In genomic region chr22:24240964-24241692, GRCh38 we compare ENCODE assay signal across 9 cellular contexts. TPM values are rescaled to one million over a fixed set of nuclear protein-coding genes. Genes with fewer than 3 reads are reported as not detected.
A peak's percentile ranks its signal among the peaks of the same experiment; 100 is the strongest.
DNase-seq lines count a peak whose midpoint lies in the region; ATAC-seq and TF ChIP-seq lines count a peak whose summit lies in the region.
"Not testable (repeated sequence)": the region's sequence is repeated elsewhere in the genome, so short reads cannot be mapped to it uniquely, and the experiment has no call there.
"Had no signal": no experiment of that assay in that cellular context is flagged by ENCODE, and none has a peak within 500 bp of the region (broad histone marks: within the 10 kb centered on the region; RNA-seq: fewer than 3 reads in every experiment).

No MANE protein-coding gene starts in this region.

- H3K4me1 ChIP-seq in heart left ventricle: peaks cover 0 to 50% (median 23%) of the 10 kb centered on the region in 12 donors

- not testable (repeated sequence) for H3K27ac ChIP-seq in CD4-positive, alpha-beta T cell (ENCODE audit: low read depth, low read length)
- peak overlapping the region in 7 of 12 donors; percentile 9 to 58 (median 30) for H3K27ac ChIP-seq in heart left ventricle

- H3K4me3 ChIP-seq in heart left ventricle: peak overlapping the region in 1 of 12 donors; percentile 2

- 84 to 86% (median 85%) methylated on average over 9 of the region's 9 CpGs for WGBS in heart left ventricle, 4 donors

- not testable (repeated sequence) for TF ChIP-seq CTCF in CD4-positive, alpha-beta T cell (IDR thresholded peaks at IDR 0.05); heart left ventricle (IDR thresholded peaks at IDR 0.05)

- not testable (repeated sequence) for TF ChIP-seq POLR2A in heart left ventricle (IDR thresholded peaks at IDR 0.05)

- CTCF ChIA-PET in CD4-positive, alpha-beta T cell (lab: Charles Lee): interaction anchor here (0.6 to 0.7 kb wide), 2 partner anchors 101 to 1260 kb away, joined by 3 to 4 read pairs; no protein-coding TSS in a partner anchor
- CTCF ChIA-PET in activated CD8-positive, alpha-beta T cell treated with anti-CD3 and anti-CD28 coated beads, Interleukin-2, amount 10 ng/mL, durations not matched to agents 7 days and 5 days (lab: Charles Lee): interaction anchor here (0.9 to 3.3 kb wide), 7 partner anchors 9 to 85 kb away, joined by 3 to 25 read pairs (median 7); no protein-coding TSS in a partner anchor

- not testable (repeated sequence) for ATAC-seq in CD4-positive, alpha-beta T cell (ENCODE audit: poor library complexity); T-helper 17 cell; activated naive CD8-positive, alpha-beta T cell treated with anti-CD3 and anti-CD28 coated beads, Interleukin-2, amount 50 U/mL, for 24 hours; heart left ventricle; natural killer cell treated with Interleukin-12 subunit alpha and Interleukin-12 subunit beta and Interleukin-15 and Interleukin-18, amount 100 ng/mL, for 72 hours
- ATAC-seq in activated CD8-positive, alpha-beta T cell treated with anti-CD3 and anti-CD28 coated beads, Interleukin-2, amount 10 ng/mL, durations not matched to agents 7 days and 5 days: peak; percentile 67

- POLR2A ChIA-PET in CD4-positive, alpha-beta T cell (lab: Charles Lee): interaction anchor here (2.8 kb wide), 1 partner anchor 86 kb away, joined by 31 read pairs; no protein-coding TSS in a partner anchor
- POLR2A ChIA-PET in activated CD8-positive, alpha-beta T cell treated with anti-CD3 and anti-CD28 coated beads, Interleukin-2, amount 10 ng/mL, durations not matched to agents 7 days and 5 days (lab: Charles Lee): not testable (repeated sequence)

- DNase-seq in CD4-positive, alpha-beta T cell; T-helper 17 cell; activated CD8-positive, alpha-beta T cell treated with anti-CD3 and anti-CD28 coated beads, Interleukin-2, amount 10 ng/mL, durations not matched to agents 7 days and 5 days; activated naive CD8-positive, alpha-beta T cell treated with anti-CD3 and anti-CD28 coated beads, Interleukin-2, amount 50 U/mL, for 24 hours; natural killer cell treated with Interleukin-12 subunit alpha and Interleukin-12 subunit beta and Interleukin-15 and Interleukin-18, amount 100 ng/mL, for 72 hours (ENCODE audit: low spot score): not testable (repeated sequence)
- DNase-seq in NOMO-1 treated with DMSO at 0.1 percent for 48 hours (lab: John Stamatoyannopoulos, UW; ENCODE audit: unreplicated experiment): peak; percentile 9
- DNase-seq in heart left ventricle: peak in 1 of 5 donors; percentile 1

- H3K9me3 ChIP-seq in CD4-positive, alpha-beta T cell (ENCODE audit: control insufficient read depth, low read length); T-helper 17 cell (ENCODE audit: control insufficient read depth, low read length, poor library complexity, severe bottlenecking); heart left ventricle: not testable (repeated sequence)

- not testable (repeated sequence) for H3K9me3 Mint-ChIP-seq in CD4-positive, alpha-beta T cell; activated CD8-positive, alpha-beta T cell treated with anti-CD3 and anti-CD28 coated beads, Interleukin-2, amount 10 ng/mL, durations not matched to agents 7 days and 5 days (ENCODE audit: insufficient read depth); activated naive CD8-positive, alpha-beta T cell treated with anti-CD3 and anti-CD28 coated beads, Interleukin-2, amount 50 U/mL, for 24 hours; natural killer cell treated with Interleukin-12 subunit alpha and Interleukin-12 subunit beta and Interleukin-15 and Interleukin-18, amount 100 ng/mL, for 72 hours

- intact Hi-C loops in CD4-positive, alpha-beta T cell (cut with DNase I, micrococcal nuclease): loop anchor here in 1 of 2 experiments (10.0 kb wide), 1 partner anchor 56 kb away; the partner anchor contains the start of gene SUSD2
- intact Hi-C loops in heart left ventricle (cut with DNase I): loop anchor here in 2 of 10 donors (5.0 to 10.0 kb wide), 2 partner anchors 34 to 136 kb away; no protein-coding TSS in a partner anchor

- not testable (repeated sequence) for H3K27me3 ChIP-seq in CD4-positive, alpha-beta T cell (ENCODE audit: control insufficient read depth, insufficient read depth, low read length); heart left ventricle

- peaks cover 29% of the 10 kb centered on the region for H3K4me1 Mint-ChIP-seq in CD4-positive, alpha-beta T cell (ENCODE audit: low read depth)
- H3K4me1 Mint-ChIP-seq in T-helper 17 cell: peaks cover 28% of the 10 kb centered on the region
- H3K4me1 Mint-ChIP-seq in activated CD8-positive, alpha-beta T cell treated with anti-CD3 and anti-CD28 coated beads, Interleukin-2, amount 10 ng/mL, durations not matched to agents 7 days and 5 days (ENCODE audit: low read depth): peaks cover 54% of the 10 kb centered on the region
- H3K4me1 Mint-ChIP-seq in activated naive CD8-positive, alpha-beta T cell treated with anti-CD3 and anti-CD28 coated beads, Interleukin-2, amount 50 U/mL, for 24 hours: peaks cover 34% of the 10 kb centered on the region
- H3K4me1 Mint-ChIP-seq in natural killer cell treated with Interleukin-12 subunit alpha and Interleukin-12 subunit beta and Interleukin-15 and Interleukin-18, amount 100 ng/mL, for 72 hours (ENCODE audit: low read depth in 2 of 2): peaks cover 23 to 29% of the 10 kb centered on the region in 2 donors

- H3K36me3 Mint-ChIP-seq in CD4-positive, alpha-beta T cell (ENCODE audit: low read depth); T-helper 17 cell (ENCODE audit: low read depth); activated CD8-positive, alpha-beta T cell treated with anti-CD3 and anti-CD28 coated beads, Interleukin-2, amount 10 ng/mL, durations not matched to agents 7 days and 5 days (ENCODE audit: low read depth); activated naive CD8-positive, alpha-beta T cell treated with anti-CD3 and anti-CD28 coated beads, Interleukin-2, amount 50 U/mL, for 24 hours (ENCODE audit: low read depth); natural killer cell treated with Interleukin-12 subunit alpha and Interleukin-12 subunit beta and Interleukin-15 and Interleukin-18, amount 100 ng/mL, for 72 hours: not testable (repeated sequence)

- H3K27ac Mint-ChIP-seq in CD4-positive, alpha-beta T cell: peak overlapping the region; percentile 65
- not testable (repeated sequence) for H3K27ac Mint-ChIP-seq in T-helper 17 cell
- H3K27ac Mint-ChIP-seq in activated CD8-positive, alpha-beta T cell treated with anti-CD3 and anti-CD28 coated beads, Interleukin-2, amount 10 ng/mL, durations not matched to agents 7 days and 5 days: peak overlapping the region; percentile 71
- H3K27ac Mint-ChIP-seq in activated naive CD8-positive, alpha-beta T cell treated with anti-CD3 and anti-CD28 coated beads, Interleukin-2, amount 50 U/mL, for 24 hours: peak overlapping the region; percentile 18
- peak overlapping the region in 1 of 2 donors; percentile 47 for H3K27ac Mint-ChIP-seq in natural killer cell treated with Interleukin-12 subunit alpha and Interleukin-12 subunit beta and Interleukin-15 and Interleukin-18, amount 100 ng/mL, for 72 hours

- not testable (repeated sequence) for H3K36me3 ChIP-seq in heart left ventricle

- H3K4me3 Mint-ChIP-seq in CD4-positive, alpha-beta T cell; activated naive CD8-positive, alpha-beta T cell treated with anti-CD3 and anti-CD28 coated beads, Interleukin-2, amount 50 U/mL, for 24 hours: not testable (repeated sequence)
- peak overlapping the region; percentile 31 for H3K4me3 Mint-ChIP-seq in T-helper 17 cell
- H3K4me3 Mint-ChIP-seq in activated CD8-positive, alpha-beta T cell treated with anti-CD3 and anti-CD28 coated beads, Interleukin-2, amount 10 ng/mL, durations not matched to agents 7 days and 5 days: peak overlapping the region; percentile 25
- peak overlapping the region; percentile 32 for H3K4me3 Mint-ChIP-seq in natural killer cell treated with Interleukin-12 subunit alpha and Interleukin-12 subunit beta and Interleukin-15 and Interleukin-18, amount 100 ng/mL, for 72 hours

- H3K27me3 Mint-ChIP-seq in CD4-positive, alpha-beta T cell; T-helper 17 cell; activated CD8-positive, alpha-beta T cell treated with anti-CD3 and anti-CD28 coated beads, Interleukin-2, amount 10 ng/mL, durations not matched to agents 7 days and 5 days (ENCODE audit: low read depth); activated naive CD8-positive, alpha-beta T cell treated with anti-CD3 and anti-CD28 coated beads, Interleukin-2, amount 50 U/mL, for 24 hours; natural killer cell treated with Interleukin-12 subunit alpha and Interleukin-12 subunit beta and Interleukin-15 and Interleukin-18, amount 100 ng/mL, for 72 hours: not testable (repeated sequence)

RNA-seq across cellular contexts. Expression of gene GGT5, which starts 3.8 kb away (rescaled TPM):
- total RNA-seq in CD4-positive, alpha-beta T cell: not detected
- total RNA-seq in T-helper 17 cell (not detected), heart left ventricle (10 to 100 TPM in 7 of 9 donors, 1 to 10 TPM in 2; 6.1 to 71.5 (median 15.5) TPM)
- under 1 TPM; 0.29 to 0.44 TPM for total RNA-seq in activated CD8-positive, alpha-beta T cell treated with anti-CD3 and anti-CD28 coated beads, Interleukin-2, amount 10 ng/mL, durations not matched to agents 7 days and 5 days
- polyA plus RNA-seq in heart left ventricle: 10 to 100 TPM; 30.9 to 41.6 TPM
- total RNA-seq in natural killer cell treated with Interleukin-12 subunit alpha and Interleukin-12 subunit beta and Interleukin-15 and Interleukin-18, amount 100 ng/mL, for 72 hours: under 1 TPM; 0.33 to 0.42 TPM
- total RNA-seq: NCI-H460 had no signal

RNA-seq across cellular contexts. Expression of gene SPECC1L, which starts 29.5 kb away (rescaled TPM):
- 10 to 100 TPM; 27.5 to 31.8 TPM for total RNA-seq in CD4-positive, alpha-beta T cell
- total RNA-seq in T-helper 17 cell (10 to 100 TPM; 34.9 to 35.2 TPM), heart left ventricle (10 to 100 TPM; 25.4 to 65.3 (median 52.8) TPM)
- total RNA-seq in activated CD8-positive, alpha-beta T cell treated with anti-CD3 and anti-CD28 coated beads, Interleukin-2, amount 10 ng/mL, durations not matched to agents 7 days and 5 days: 10 to 100 TPM; 57.6 to 59.7 TPM
- polyA plus RNA-seq in heart left ventricle: 10 to 100 TPM in 1 of 2 donors, 1 to 10 TPM in 1; 9.8 to 22.3 TPM
- 100 to 1,000 TPM in 1 of 2 donors, 10 to 100 TPM in 1; 70.0 to 114 TPM for total RNA-seq in natural killer cell treated with Interleukin-12 subunit alpha and Interleukin-12 subunit beta and Interleukin-15 and Interleukin-18, amount 100 ng/mL, for 72 hours

RNA-seq across cellular contexts. Expression of gene SUSD2, which starts 59.8 kb away (rescaled TPM):
- total RNA-seq in CD4-positive, alpha-beta T cell: 1 to 10 TPM in 1 of 2 experiments, under 1 TPM in 1; 0.80 to 1.5 TPM
- 1 to 10 TPM in 1 of 2 donors, under 1 TPM in 1; 0.80 to 1.1 TPM for total RNA-seq in T-helper 17 cell
- total RNA-seq in activated CD8-positive, alpha-beta T cell treated with anti-CD3 and anti-CD28 coated beads, Interleukin-2, amount 10 ng/mL, durations not matched to agents 7 days and 5 days: 1 to 10 TPM; 1.3 to 1.9 TPM
- total RNA-seq in heart left ventricle: 10 to 100 TPM in 1 of 9 donors, 1 to 10 TPM in 8; 1.5 to 12.6 (median 2.6) TPM
- polyA plus RNA-seq in heart left ventricle: 1 to 10 TPM; 2.7 to 3.5 TPM
- total RNA-seq in natural killer cell treated with Interleukin-12 subunit alpha and Interleukin-12 subunit beta and Interleukin-15 and Interleukin-18, amount 100 ng/mL, for 72 hours: 1 to 10 TPM; 2.4 to 2.7 TPM
- polyA plus RNA-seq: CD14-positive monocyte had no signal

Comparison
In these comparisons a context has a peak if more than half of its experiments do, and no peak if none do; other contexts are left out.
1. RNA of gene GGT5, which starts 3.8 kb away (total RNA-seq): 6.1 to 71.5 TPM in heart left ventricle; 0.29 to 0.44 TPM in activated CD8-positive, alpha-beta T cell treated with anti-CD3 and anti-CD28 coated beads, Interleukin-2, amount 10 ng/mL, durations not matched to agents 7 days and 5 days, 0.33 to 0.42 TPM in natural killer cell treated with Interleukin-12 subunit alpha and Interleukin-12 subunit beta and Interleukin-15 and Interleukin-18, amount 100 ng/mL, for 72 hours, not detected in CD4-positive, alpha-beta T cell and not detected in T-helper 17 cell; every median in the first group is over 4 times any median in the second.